Comparison of ENCODE assay signal across 34 cellular contexts in the genomic region with DNA sequence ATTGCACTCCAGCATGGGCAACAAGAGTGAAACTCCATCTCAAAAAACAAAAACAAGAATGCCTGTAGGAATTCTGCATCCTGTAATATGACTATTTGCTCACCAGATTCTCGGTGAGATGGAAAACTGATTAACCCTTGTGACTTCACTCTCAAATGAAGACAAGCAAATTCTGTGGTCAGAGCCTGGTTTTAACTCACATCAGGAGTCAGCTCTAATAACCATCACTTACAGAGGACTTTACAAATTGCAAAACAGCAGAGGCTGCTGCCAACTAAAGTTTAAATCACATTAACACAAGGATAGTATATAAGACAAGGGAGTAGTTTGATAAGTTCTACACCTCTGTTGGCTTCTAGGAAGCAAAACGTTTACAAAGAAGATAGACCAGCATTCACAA. TPM values are rescaled to one million over a fixed set of nuclear protein-coding genes. Genes with fewer than 3 reads are reported as not detected.
"Had no signal": no experiment of that assay in that cellular context is flagged by ENCODE, and none has a peak within 500 bp of the region (broad histone marks: within the 10 kb centered on the region; RNA-seq: fewer than 3 reads in every experiment).

No MANE protein-coding gene starts in this region.

- H3K4me1 Mint-ChIP-seq: WTC11 had no signal

- H3K27ac Mint-ChIP-seq: activated CD4-positive, alpha-beta memory T cell treated with anti-CD3 and anti-CD28 coated beads, Interleukin-2, amount 10 ng/mL, durations not matched to agents 7 days and 5 days; activated CD4-positive, alpha-beta T cell treated with anti-CD3 and anti-CD28 coated beads, Interleukin-2, amount 10 ng/mL, durations not matched to agents 7 days and 5 days; activated naive CD4-positive, alpha-beta T cell treated with anti-CD3 and anti-CD28 coated beads, Interleukin-2, amount 10 ng/mL, durations not matched to agents 7 days and 5 days; activated naive CD4-positive, alpha-beta T cell treated with anti-CD3 and anti-CD28 coated beads, Interleukin-2, amount 50 U/mL, for 72 hours; activated naive CD8-positive, alpha-beta T cell treated with anti-CD3 and anti-CD28 coated beads, Interleukin-2, amount 10 ng/mL, durations not matched to agents 7 days and 5 days; activated T-cell treated with anti-CD3 and anti-CD28 coated beads, Interleukin-2, amount 50 U/mL, for 24 hours; activated T-cell treated with anti-CD3 and anti-CD28 coated beads, Interleukin-2, amount 50 U/mL, for 72 hours; WTC11 had no signal

- H3K4me3 Mint-ChIP-seq: activated CD4-positive, alpha-beta memory T cell treated with anti-CD3 and anti-CD28 coated beads, Interleukin-2, amount 10 ng/mL, durations not matched to agents 7 days and 5 days; activated CD4-positive, alpha-beta T cell treated with anti-CD3 and anti-CD28 coated beads, Interleukin-2, amount 10 ng/mL, durations not matched to agents 7 days and 5 days; activated naive CD4-positive, alpha-beta T cell treated with anti-CD3 and anti-CD28 coated beads, Interleukin-2, amount 10 ng/mL, durations not matched to agents 7 days and 5 days; activated naive CD8-positive, alpha-beta T cell treated with anti-CD3 and anti-CD28 coated beads, Interleukin-2, amount 10 ng/mL, durations not matched to agents 7 days and 5 days; activated T-cell treated with anti-CD3 and anti-CD28 coated beads, Interleukin-2, amount 50 U/mL, for 24 hours; activated T-cell treated with anti-CD3 and anti-CD28 coated beads, Interleukin-2, amount 50 U/mL, for 72 hours; WTC11 had no signal

- H3K27me3 Mint-ChIP-seq: activated T-cell treated with anti-CD3 and anti-CD28 coated beads, Interleukin-2, amount 50 U/mL, for 24 hours had no signal

- DNase-seq: activated CD4-positive, alpha-beta memory T cell treated with anti-CD3 and anti-CD28 coated beads, Interleukin-2, amount 10 ng/mL, durations not matched to agents 7 days and 5 days; activated CD4-positive, alpha-beta T cell treated with anti-CD3 and anti-CD28 coated beads for 1 hour; activated CD4-positive, alpha-beta T cell treated with anti-CD3 and anti-CD28 coated beads for 4 hours; activated CD4-positive, alpha-beta T cell treated with anti-CD3 and anti-CD28 coated beads, Interleukin-2, amount 10 ng/mL, durations not matched to agents 7 days and 5 days; activated CD4-positive, alpha-beta T cell treated with anti-CD3 and anti-CD28 coated beads, Interleukin-2, amount 50 U/mL, for 4 hours; activated CD8-positive, alpha-beta memory T cell treated with anti-CD3 and anti-CD28 coated beads, Interleukin-2, amount 50 U/mL, for 48 hours; activated gamma-delta T cell; activated naive CD4-positive, alpha-beta T cell; activated naive CD4-positive, alpha-beta T cell treated with anti-CD3 and anti-CD28 coated beads, Interleukin-2, amount 10 ng/mL, durations not matched to agents 7 days and 5 days; activated naive CD8-positive, alpha-beta T cell treated with anti-CD3 and anti-CD28 coated beads, Interleukin-2, amount 10 ng/mL, durations not matched to agents 7 days and 5 days; activated T-cell treated with anti-CD3 and anti-CD28 coated beads for 4 hours; activated T-cell treated with anti-CD3 and anti-CD28 coated beads, Interleukin-2, amount 50 U/mL, for 24 hours; activated T-cell treated with anti-CD3 and anti-CD28 coated beads, Interleukin-2, amount 50 U/mL, for 72 hours; amygdala; aorta; body of pancreas; caudate nucleus; cortex of kidney; dermis blood vessel endothelial cell; effector CD8-positive, alpha-beta T cell; esophagus squamous epithelium; foreskin melanocyte; head of caudate nucleus; hippocampal formation; T-helper 1 cell; T-helper 2 cell had no signal

- H3K36me3 Mint-ChIP-seq: activated naive CD4-positive, alpha-beta T cell treated with anti-CD3 and anti-CD28 coated beads, Interleukin-2, amount 10 ng/mL, durations not matched to agents 7 days and 5 days; activated naive CD4-positive, alpha-beta T cell treated with anti-CD3 and anti-CD28 coated beads, Interleukin-2, amount 50 U/mL, for 72 hours; activated naive CD8-positive, alpha-beta T cell treated with anti-CD3 and anti-CD28 coated beads, Interleukin-2, amount 10 ng/mL, durations not matched to agents 7 days and 5 days; WTC11 had no signal

- H3K9me3 ChIP-seq: body of pancreas, esophagus squamous epithelium, gastroesophageal sphincter had no signal

- H3K27me3 ChIP-seq: body of pancreas, esophagus squamous epithelium, gastroesophageal sphincter had no signal

- H3K4me3 ChIP-seq: body of pancreas, esophagus squamous epithelium, gastroesophageal sphincter had no signal

- ATAC-seq: activated naive CD4-positive, alpha-beta T cell treated with anti-CD3 and anti-CD28 coated beads, Interleukin-2, amount 50 U/mL, for 72 hours; activated T-cell treated with anti-CD3 and anti-CD28 coated beads, Interleukin-2, amount 50 U/mL, for 72 hours; body of pancreas; gastroesophageal sphincter; WTC11 had no signal

- H3K27ac ChIP-seq: body of pancreas, epithelial cell of prostate, esophagus squamous epithelium, gastroesophageal sphincter, VCaP had no signal

RNA-seq across cellular contexts. Expression of gene FAM163A, which starts 35.7 kb away (rescaled TPM):
- total RNA-seq: activated CD4-positive, alpha-beta memory T cell treated with anti-CD3 and anti-CD28 coated beads, Interleukin-2, amount 10 ng/mL, durations not matched to agents 7 days and 5 days; activated CD4-positive, alpha-beta T cell treated with anti-CD3 and anti-CD28 coated beads, Interleukin-2, amount 10 ng/mL, durations not matched to agents 7 days and 5 days; activated naive CD4-positive, alpha-beta T cell treated with anti-CD3 and anti-CD28 coated beads, Interleukin-2, amount 50 U/mL, for 72 hours; activated naive CD8-positive, alpha-beta T cell treated with anti-CD3 and anti-CD28 coated beads, Interleukin-2, amount 10 ng/mL, durations not matched to agents 7 days and 5 days; activated T-cell treated with anti-CD3 and anti-CD28 coated beads, Interleukin-2, amount 50 U/mL, for 72 hours; aorta; chondrocyte; endothelial cell of umbilical vein; esophagus squamous epithelium; fibroblast of lung had no signal
- polyA plus RNA-seq: aorta, endothelial cell of umbilical vein, fibroblast of lung had no signal
